8 cellular contexts compared by ENCODE assay signal in the genomic region with DNA sequence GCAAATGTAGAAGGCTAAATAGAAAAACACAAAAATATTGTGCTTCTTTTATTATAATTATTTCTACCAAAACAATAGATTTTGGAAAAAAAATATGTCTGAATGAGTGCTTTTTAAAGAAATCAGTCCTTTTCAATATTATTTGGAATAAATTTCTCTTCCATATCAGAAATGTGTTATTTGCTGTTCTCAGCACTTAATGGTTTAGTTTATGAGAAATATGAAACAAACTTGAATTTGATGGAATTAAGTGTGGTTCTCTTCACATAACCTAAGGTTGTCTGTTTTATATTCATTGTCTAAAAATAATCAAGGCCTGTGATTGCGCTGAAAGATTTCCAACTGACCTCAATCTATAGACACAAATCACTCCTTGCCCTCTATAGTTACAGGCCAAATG.
"Had no signal": no experiment of that assay in that cellular context is flagged by ENCODE, and none has a peak within 500 bp of the region (broad histone marks: within the 10 kb centered on the region; RNA-seq: fewer than 3 reads in every experiment).

No MANE protein-coding gene starts in this region.

- H3K27ac ChIP-seq: HL-60 had no signal

- H2AFZ ChIP-seq: GM23338 had no signal

- H3K4me2 ChIP-seq: GM23338 had no signal

- H3K27me3 Mint-ChIP-seq: IgD-negative memory B cell had no signal

- FAIRE-seq: H1, H54 had no signal

- H3K4me3 ChIP-seq: GM23338 had no signal

- H3K27ac Mint-ChIP-seq: GM23338, IgD-negative memory B cell had no signal

- ATAC-seq: GM23338 had no signal

- H3K4me3 Mint-ChIP-seq: GM23338, H9, IgD-negative memory B cell had no signal

- H3K4me1 Mint-ChIP-seq: IgD-negative memory B cell had no signal

- DNase-seq: H9, HCEC 1CT, KG1 had no signal
